9 cellular contexts compared by ENCODE assay signal in the genomic region with DNA sequence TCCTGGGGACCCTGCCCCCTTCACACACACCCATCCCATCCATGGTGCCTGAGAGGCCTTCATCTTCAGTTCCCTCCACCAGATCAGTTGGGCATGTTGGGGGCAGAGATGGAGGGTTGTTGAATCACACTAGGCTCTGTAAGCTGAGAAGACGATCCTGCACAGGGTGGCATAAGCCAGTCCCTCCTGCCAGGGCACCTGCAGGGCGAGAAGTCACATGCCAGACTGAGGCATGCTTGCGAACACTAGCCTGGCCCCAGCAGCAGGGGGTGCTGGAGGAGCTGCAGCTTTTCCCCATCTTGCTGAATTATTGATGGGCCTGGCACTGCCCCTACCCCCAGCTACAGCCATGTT. TPM values are rescaled to one million over a fixed set of nuclear protein-coding genes. Genes with fewer than 3 reads are reported as not detected.
DNase-seq lines count a peak whose midpoint lies in the region; ATAC-seq, FAIRE-seq and TF ChIP-seq lines count a peak whose summit lies in the region.
"Had no signal": no experiment of that assay in that cellular context is flagged by ENCODE, and none has a peak within 500 bp of the region (broad histone marks: within the 10 kb centered on the region; RNA-seq: fewer than 3 reads in every experiment).

No MANE protein-coding gene starts in this region.

- H3K9me3 ChIP-seq in keratinocyte (ENCODE audit: control insufficient read depth, low read depth, low read length): no peaks in the 10 kb centered on the region

- no peak overlapping the region for H3K4me3 Mint-ChIP-seq in GM23338
- H3K4me3 Mint-ChIP-seq: activated naive CD8-positive, alpha-beta T cell treated with anti-CD3 and anti-CD28 coated beads for 36 hours had no signal

- H3K4me3 ChIP-seq in GM23338 (no peak overlapping the region), keratinocyte (ENCODE audit: control insufficient read depth in 2 of 3, extremely low read depth in 1 of 3, insufficient read depth in 2 of 3, low read depth in 1 of 3, low read length in 3 of 3) (no peak overlapping the region)

- H3K9ac ChIP-seq in keratinocyte (ENCODE audit: control insufficient read depth, extremely low read depth, insufficient read depth, low read length): no peak overlapping the region

- no peak for FAIRE-seq in keratinocyte (lab: Jason Lieb, UNC)

- H3K27me3 ChIP-seq in GM23338 (ENCODE audit: insufficient read depth): peaks cover 66% of the 10 kb centered on the region
- peaks cover 57% of the 10 kb centered on the region for H3K27me3 ChIP-seq in keratinocyte (ENCODE audit: control insufficient read depth, extremely low read depth, insufficient read depth, low read length)

- ATAC-seq in GM23338 (no peak), GM21717 (IDR thresholded peaks at IDR 0.05; ENCODE audit: unreplicated experiment) (no peak)

- H3F3A ChIP-seq in GM23338 (replicated peaks; ENCODE audit: low read depth): no peaks in the 10 kb centered on the region

- H3K9me1 ChIP-seq in keratinocyte (ENCODE audit: control insufficient read depth, extremely low read depth, insufficient read depth, low read length): no peaks in the 10 kb centered on the region

- H3K27ac ChIP-seq in GM23338 (ENCODE audit: low read depth) (no peak overlapping the region), keratinocyte (ENCODE audit: control insufficient read depth, insufficient read depth, low read length) (no peak overlapping the region)

- DNase-seq in AG09319 (ENCODE audit: extremely low read depth, low read depth): no peak
- DNase-seq in GM23338 (ENCODE audit: low spot score): no peak
- peak; percentile 14 for DNase-seq in SW480 (ENCODE audit: low spot score)
- DNase-seq in keratinocyte (ENCODE audit: low read depth, low spot score): no peak
- no peak for DNase-seq in OCI-M2 (lab: John Stamatoyannopoulos, UW; ENCODE audit: unreplicated experiment)
- DNase-seq in COLO829 (ENCODE audit: low spot score): no peak
- DNase-seq in activated naive CD4-positive, alpha-beta T cell (lab: John Stamatoyannopoulos, UW): no peak
- DNase-seq: activated naive CD8-positive, alpha-beta T cell treated with anti-CD3 and anti-CD28 coated beads for 36 hours had no signal

- peaks cover 61% of the 10 kb centered on the region for H3K27me3 Mint-ChIP-seq in GM23338 (ENCODE audit: insufficient read depth, low read depth, poor library complexity)

- peak; percentile 14 for TF ChIP-seq CTCF in AG09319 (IDR thresholded peaks at IDR 0.05; ENCODE audit: low read depth, low read length)
- peak; percentile 23 to 48; a peak in 3 of 4 replicates for TF ChIP-seq CTCF in GM23338 (conservative IDR thresholded peaks at IDR 0.05; ENCODE audit: low read depth in 2 of 2)
- TF ChIP-seq CTCF in keratinocyte (optimal IDR thresholded peaks at IDR 0.05 in 1 of 3, IDR thresholded peaks at IDR 0.05 in 1 of 3, conservative IDR thresholded peaks at IDR 0.05 in 1 of 3; ENCODE audit: extremely low read depth in 1 of 3, insufficient read depth in 2 of 3, low read length in 3 of 3): peak; percentile 55 to 67 (median 61)

- H3K79me2 ChIP-seq in GM23338 (replicated peaks; ENCODE audit: insufficient read depth): no peaks in the 10 kb centered on the region
- H3K79me2 ChIP-seq in keratinocyte (ENCODE audit: control insufficient read depth, insufficient read depth, low read length): no peaks in the 10 kb centered on the region

- H3K36me3 Mint-ChIP-seq in GM23338 (ENCODE audit: low read depth): no peaks in the 10 kb centered on the region; the same call in 2 of the 3 replicates
- H3K36me3 Mint-ChIP-seq: activated naive CD8-positive, alpha-beta T cell treated with anti-CD3 and anti-CD28 coated beads for 36 hours had no signal

- H3K27ac Mint-ChIP-seq in GM23338: no peak overlapping the region
- H3K27ac Mint-ChIP-seq: activated naive CD8-positive, alpha-beta T cell treated with anti-CD3 and anti-CD28 coated beads for 36 hours had no signal

- H3K4me2 ChIP-seq in GM23338 (no peak overlapping the region), keratinocyte (ENCODE audit: control insufficient read depth, extremely low read depth, insufficient read depth, low read depth, low read length) (no peak overlapping the region)

- dilution Hi-C loops in keratinocyte (cut with MboI; ENCODE audit: extremely low pct_ligation_motif_present, low sequenced_read_pairs): no loop called here

- H3K4me1 ChIP-seq in GM23338 (ENCODE audit: insufficient read depth): no peaks in the 10 kb centered on the region; the same call in 1 of the 2 replicates
- no peaks in the 10 kb centered on the region for H3K4me1 ChIP-seq in keratinocyte (ENCODE audit: control insufficient read depth, extremely low read depth, insufficient read depth, low read length)

- H3K36me3 ChIP-seq in GM23338 (ENCODE audit: insufficient read depth) (no peaks in the 10 kb centered on the region), keratinocyte (ENCODE audit: control insufficient read depth in 2 of 2, extremely low read depth in 1 of 2, insufficient read depth in 2 of 2, low read length in 2 of 2) (no peaks in the 10 kb centered on the region)

- H2AFZ ChIP-seq in GM23338 (no peak overlapping the region), keratinocyte (ENCODE audit: control insufficient read depth, low read length) (no peak overlapping the region)

- H3K9me3 Mint-ChIP-seq in GM23338: peaks cover 8% of the 10 kb centered on the region; the same call in 2 of the 3 replicates
- H3K9me3 Mint-ChIP-seq: activated naive CD8-positive, alpha-beta T cell treated with anti-CD3 and anti-CD28 coated beads for 36 hours had no signal

- H3K4me1 Mint-ChIP-seq in GM23338: peaks cover 12% of the 10 kb centered on the region

- H3K9me2 ChIP-seq in GM23338 (ENCODE audit: insufficient read depth): no peaks in the 10 kb centered on the region

- peaks cover 6% of the 10 kb centered on the region; the same call in 1 of the 2 replicates for H4K20me1 ChIP-seq in GM23338 (replicated peaks; ENCODE audit: insufficient read depth)
- H4K20me1 ChIP-seq in keratinocyte (ENCODE audit: control insufficient read depth, extremely low read depth, insufficient read depth, low read length): no peaks in the 10 kb centered on the region

TF ChIP-seq in GM23338, 12 proteins besides CTCF, POLR2A, EP300 and RAD21 (continues in another document):
- TF ChIP-seq EZH2phosphoT487 (IDR thresholded peaks at IDR 0.05; ENCODE audit: unreplicated experiment): no peak

RNA-seq across cellular contexts. Expression of a gene that starts 6.1 kb away (rescaled TPM):
- not detected in 2 replicates for total RNA-seq in GM23338 (2014; rRNA removed; shearing (Covaris generic))
- 0.10 TPM in 1 of 2 replicates, not detected in the other for polyA plus RNA-seq in GM23338 (2016; fragmentation: Nextera tagmentation; extraction: Ambion mirVana)
- 0.01 TPM in 2 of 3 replicates, not detected in the other for polyA plus RNA-seq in keratinocyte
- polyA plus RNA-seq in keratinocyte (2011; ENCODE audit: low read depth): not detected
- polyA plus RNA-seq in keratinocyte (2011; cell fraction: cytosol; rRNA removed): 0.03 TPM in 1 of 2 replicates, not detected in the other
- 0.04 and 0.07 TPM in 2 replicates for polyA plus RNA-seq in keratinocyte (2011; cell fraction: nucleus; rRNA removed)
- polyA plus RNA-seq in keratinocyte (2012; ENCODE audit: low replicate concordance): 0.02 TPM in 1 of 2 replicates, not detected in the other
- 0.10 to 0.26 TPM in 2 of 3 replicates, not detected in the other for polyA minus RNA-seq in keratinocyte
- not detected for polyA minus RNA-seq in keratinocyte (2011; cell fraction: cytosol; rRNA and poly(A)+ RNA removed)
- not detected in 2 replicates for polyA minus RNA-seq in keratinocyte (2011; cell fraction: nucleus; rRNA and poly(A)+ RNA removed)
- total RNA-seq: activated naive CD8-positive, alpha-beta T cell treated with anti-CD3 and anti-CD28 coated beads for 36 hours had no signal

RNA-seq across cellular contexts. Expression of a gene that starts 58.7 kb away (rescaled TPM):
- total RNA-seq in GM23338 (2014; rRNA removed; shearing (Covaris generic)): not detected in 2 replicates
- not detected in 2 replicates for polyA plus RNA-seq in GM23338 (2016; fragmentation: Nextera tagmentation; extraction: Ambion mirVana)
- polyA plus RNA-seq in keratinocyte: 0.04 TPM in 1 of 3 replicates, not detected in the others
- polyA plus RNA-seq in keratinocyte (2011; ENCODE audit: low read depth): not detected
- not detected in 2 replicates for polyA plus RNA-seq in keratinocyte (2011; cell fraction: cytosol; rRNA removed)
- polyA plus RNA-seq in keratinocyte (2011; cell fraction: nucleus; rRNA removed): 0.10 and 0.39 TPM in 2 replicates
- not detected in 2 replicates for polyA plus RNA-seq in keratinocyte (2012; ENCODE audit: low replicate concordance)
- 0.33 TPM in 1 of 3 replicates, not detected in the others for polyA minus RNA-seq in keratinocyte
- polyA minus RNA-seq in keratinocyte (2011; cell fraction: cytosol; rRNA and poly(A)+ RNA removed): not detected
- polyA minus RNA-seq in keratinocyte (2011; cell fraction: nucleus; rRNA and poly(A)+ RNA removed): not detected in 2 replicates
- total RNA-seq: activated naive CD8-positive, alpha-beta T cell treated with anti-CD3 and anti-CD28 coated beads for 36 hours had no signal
